Comparison of ENCODE assay signal across 9 cellular contexts in the genomic region with DNA sequence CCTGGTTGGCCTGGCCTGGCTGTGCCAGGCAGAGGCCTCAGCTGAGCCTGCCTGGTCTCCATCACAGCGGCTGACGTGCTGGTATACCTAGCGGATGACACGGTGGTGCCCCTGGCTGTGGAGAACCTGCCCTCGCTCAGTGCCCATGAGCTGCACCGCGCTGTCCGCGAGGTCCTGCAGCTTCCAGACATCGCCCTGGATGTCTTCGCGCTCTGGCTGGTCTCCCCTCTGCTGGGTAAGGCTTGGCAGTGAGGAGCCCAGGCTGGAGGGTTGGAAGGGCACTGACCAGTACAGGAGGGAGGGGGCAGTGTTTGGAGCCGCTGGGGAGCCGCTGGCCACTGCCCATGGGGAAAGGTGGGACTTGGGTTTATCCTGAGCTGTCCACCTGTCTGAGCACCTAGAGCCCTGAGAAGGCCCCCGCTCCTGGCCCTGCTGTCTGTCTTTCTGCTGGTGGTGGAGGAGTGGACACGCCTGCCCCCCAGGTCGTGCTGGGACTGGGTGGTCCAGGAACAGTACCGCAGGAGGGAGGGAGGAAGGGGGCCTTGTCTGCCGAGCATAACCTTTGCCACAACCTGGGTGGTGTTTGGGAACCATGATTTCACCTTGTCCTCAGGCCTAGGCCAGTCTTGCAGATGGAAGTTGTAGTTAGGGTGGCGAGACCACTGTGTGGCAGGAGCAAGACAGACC. TPM values are rescaled to one million over a fixed set of nuclear protein-coding genes. Genes with fewer than 3 reads are reported as not detected.
DNase-seq lines count a peak whose midpoint lies in the region; ATAC-seq and TF ChIP-seq lines count a peak whose summit lies in the region.
"Had no signal": no experiment of that assay in that cellular context is flagged by ENCODE, and none has a peak within 500 bp of the region (broad histone marks: within the 10 kb centered on the region; RNA-seq: fewer than 3 reads in every experiment).

No MANE protein-coding gene starts in this region.

- H3K27me3 ChIP-seq in H7 (ENCODE audit: control insufficient read depth, insufficient read depth, low read length) (no peaks in the 10 kb centered on the region), smooth muscle cell (ENCODE audit: low read depth) (no peaks in the 10 kb centered on the region)

- no peaks in the 10 kb centered on the region; the same call in 1 of the 2 replicates for H3K27me3 Mint-ChIP-seq in WTC11 (ENCODE audit: low read depth)

- peak; percentile 45 for DNase-seq in H7
- no peak for DNase-seq in WTC11 (ENCODE audit: low spot score)
- no peak for DNase-seq in fibroblast of pulmonary artery (ENCODE audit: low read depth)
- no peak for DNase-seq in smooth muscle cell (lab: John Stamatoyannopoulos, UW; ENCODE audit: unreplicated experiment)
- DNase-seq in stimulated activated CD4-positive, alpha-beta T cell treated with anti-CD3 and anti-CD28 coated beads, Interleukin-2, amount 100 ng/mL, for 48 hours = no peak
- DNase-seq in SK-N-DZ (ENCODE audit: low spot score) = no peak
- no peak for DNase-seq in GM19240 (ENCODE audit: insufficient read length, low spot score)
- DNase-seq: NCI-H2107, T-helper 1 cell had no signal

- POLR2A ChIA-PET in WTC11 (lab: Charles Lee) = interaction anchor here (0.7 to 1.0 kb wide), 2 partner anchors 31 to 149 kb away, joined by 3 read pairs; no protein-coding TSS in a partner anchor

- no peak overlapping the region for H2AFZ ChIP-seq in smooth muscle cell (ENCODE audit: low read depth)

- peaks cover 27% of the 10 kb centered on the region for H3F3A ChIP-seq in smooth muscle cell (ENCODE audit: low read depth)

- H3K79me2 ChIP-seq in smooth muscle cell (ENCODE audit: low read depth) = peaks cover 70% of the 10 kb centered on the region

- H3K4me1 ChIP-seq in smooth muscle cell (ENCODE audit: low read depth) = peaks cover 31% of the 10 kb centered on the region

- H3K36me3 Mint-ChIP-seq in WTC11 = no peaks in the 10 kb centered on the region

- no peaks in the 10 kb centered on the region for H3K36me3 ChIP-seq in H7 (replicated peaks; ENCODE audit: control insufficient read depth, insufficient read depth, low read length)
- H3K36me3 ChIP-seq in smooth muscle cell (ENCODE audit: low read depth) = no peaks in the 10 kb centered on the region

- no peak for ATAC-seq in WTC11

- 95% methylated on average over 18 of the region's 20 CpGs for WGBS in smooth muscle cell (ENCODE audit: low lambda C conversion rate)

- no peaks in the 10 kb centered on the region for H3K9me3 Mint-ChIP-seq in WTC11

- H3K4me1 Mint-ChIP-seq in WTC11 = peaks cover 15% of the 10 kb centered on the region

- H3K4me3 ChIP-seq in H7 (ENCODE audit: insufficient read depth, low read depth, low read length) (no peak overlapping the region), fibroblast of pulmonary artery (replicated peaks; ENCODE audit: low read depth, low read length) (peak overlapping the region; percentile 16), smooth muscle cell (no peak overlapping the region)

- H3K9ac ChIP-seq in smooth muscle cell (ENCODE audit: low read depth) = no peak overlapping the region

- no peak overlapping the region; the same call in 1 of the 2 replicates for H3K27ac Mint-ChIP-seq in WTC11

- CTCF ChIA-PET in WTC11 (lab: Charles Lee) = interaction anchor here (0.8 to 2.0 kb wide), 6 partner anchors 9 to 205 kb away, joined by 3 to 7 read pairs (median 4); no protein-coding TSS in a partner anchor

- TF ChIP-seq CTCF in WTC11 (IDR thresholded peaks at IDR 0.05) (no peak), fibroblast of pulmonary artery (IDR thresholded peaks at IDR 0.05; ENCODE audit: low read length, missing control alignments) (no peak), smooth muscle cell (IDR thresholded peaks at IDR 0.05; ENCODE audit: borderline replicate concordance, insufficient read depth, poor library complexity, severe bottlenecking) (no peak)

- peak overlapping the region; percentile 100 for H3K4me2 ChIP-seq in smooth muscle cell

- H4K20me1 ChIP-seq in smooth muscle cell (ENCODE audit: low read depth) = peaks cover 44% of the 10 kb centered on the region

- peak overlapping the region; percentile 83 for H3K27ac ChIP-seq in smooth muscle cell (ENCODE audit: low read depth)

- no peak overlapping the region for H3K4me3 Mint-ChIP-seq in WTC11

- no peaks in the 10 kb centered on the region for H3K9me3 ChIP-seq in smooth muscle cell (replicated peaks; ENCODE audit: low read depth)

TF ChIP-seq in WTC11, 78 proteins besides CTCF, POLR2A, EP300 and RAD21:
- TF ChIP-seq FOXP1 (CRISPR knock-in tag; IDR thresholded peaks at IDR 0.05; ENCODE audit: borderline replicate concordance) = 0 out of 2 replicates have a peak, but pooled peaks have one; percentile 39
- TF ChIP-seq, protein P1, sequence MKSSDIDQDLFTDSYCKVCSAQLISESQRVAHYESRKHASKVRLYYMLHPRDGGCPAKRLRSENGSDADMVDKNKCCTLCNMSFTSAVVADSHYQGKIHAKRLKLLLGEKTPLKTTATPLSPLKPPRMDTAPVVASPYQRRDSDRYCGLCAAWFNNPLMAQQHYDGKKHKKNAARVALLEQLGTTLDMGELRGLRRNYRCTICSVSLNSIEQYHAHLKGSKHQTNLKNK (CRISPR knock-in tag; IDR thresholded peaks at IDR 0.05) = no peak

RNA-seq across cellular contexts. Expression of gene FRMD8, which starts 3.0 kb away (rescaled TPM):
- 24.5 and 37.1 TPM in 2 replicates for total RNA-seq in H7 (2014; rRNA removed; shearing (Covaris generic))
- total RNA-seq in WTC11 (2021) = 21.5 to 23.7 TPM (median 22.9 TPM) in 3 replicates
- total RNA-seq in smooth muscle cell = 16.7 and 19.1 TPM in 2 replicates
- polyA plus RNA-seq in smooth muscle cell = 37.8 and 40.8 TPM in 2 replicates
- polyA plus RNA-seq in SK-N-DZ (2014; cell fraction: cytosol; rRNA removed) = 25.3 and 31.8 TPM in 2 replicates
- 28.6 and 39.3 TPM in 2 replicates for polyA plus RNA-seq in SK-N-DZ (2014; cell fraction: nucleus; rRNA removed)

RNA-seq across cellular contexts. Expression of gene SLC25A45, which starts 7.0 kb away (rescaled TPM):
- 0.73 and 0.81 TPM in 2 replicates for total RNA-seq in H7 (2014; rRNA removed; shearing (Covaris generic))
- total RNA-seq in WTC11 (2021) = 1.5 to 2.5 TPM (median 1.7 TPM) in 3 replicates
- total RNA-seq in smooth muscle cell = 0.81 and 2.2 TPM in 2 replicates
- polyA plus RNA-seq in smooth muscle cell = 3.4 and 7.7 TPM in 2 replicates
- 2.4 and 3.9 TPM in 2 replicates for polyA plus RNA-seq in SK-N-DZ (2014; cell fraction: cytosol; rRNA removed)
- 2.0 and 7.1 TPM in 2 replicates for polyA plus RNA-seq in SK-N-DZ (2014; cell fraction: nucleus; rRNA removed)

RNA-seq across cellular contexts. Expression of gene NEAT1, which starts 33.2 kb away (rescaled TPM):
- total RNA-seq in H7 (2014; rRNA removed; shearing (Covaris generic)) = 6.4 and 10.6 TPM in 2 replicates
- 28.7 to 38.1 TPM (median 31.7 TPM) in 3 replicates for total RNA-seq in WTC11 (2021)
- total RNA-seq in smooth muscle cell = 142 and 155 TPM in 2 replicates
- polyA plus RNA-seq in smooth muscle cell = 14.9 and 84.6 TPM in 2 replicates
- 15.6 and 18.2 TPM in 2 replicates for polyA plus RNA-seq in SK-N-DZ (2014; cell fraction: cytosol; rRNA removed)
- polyA plus RNA-seq in SK-N-DZ (2014; cell fraction: nucleus; rRNA removed) = 45.6 and 148 TPM in 2 replicates

RNA-seq across cellular contexts. Expression of gene TIGD3, which starts 34.9 kb away (rescaled TPM):
- total RNA-seq in H7 (2014; rRNA removed; shearing (Covaris generic)) = 0.35 and 0.70 TPM in 2 replicates
- total RNA-seq in WTC11 (2021) (1.9 to 2.3 TPM (median 2.1 TPM) in 3 replicates), smooth muscle cell (0.49 TPM in 1 of 2 replicates, not detected in the other)
- not detected in 2 replicates for polyA plus RNA-seq in smooth muscle cell
- 6.0 and 6.7 TPM in 2 replicates for polyA plus RNA-seq in SK-N-DZ (2014; cell fraction: cytosol; rRNA removed)
- 4.2 and 5.5 TPM in 2 replicates for polyA plus RNA-seq in SK-N-DZ (2014; cell fraction: nucleus; rRNA removed)

RNA-seq across cellular contexts. Expression of gene DPF2, which starts 55.8 kb away (rescaled TPM):
- 65.2 and 69.2 TPM in 2 replicates for total RNA-seq in H7 (2014; rRNA removed; shearing (Covaris generic))
- total RNA-seq in WTC11 (2021) (59.0 to 71.0 TPM (median 66.3 TPM) in 3 replicates), smooth muscle cell (40.1 and 40.5 TPM in 2 replicates)
- 69.4 and 82.1 TPM in 2 replicates for polyA plus RNA-seq in smooth muscle cell
- polyA plus RNA-seq in SK-N-DZ (2014; cell fraction: cytosol; rRNA removed) = 41.3 and 44.7 TPM in 2 replicates
- 38.9 and 45.8 TPM in 2 replicates for polyA plus RNA-seq in SK-N-DZ (2014; cell fraction: nucleus; rRNA removed)
